In genomic region chr12:112349440-112349839, GRCh38 we compare ENCODE assay signal across 1 cellular context.
TF ChIP-seq lines count a peak whose summit lies in the region.

No MANE protein-coding gene starts in this region.

TF ChIP-seq in endothelial cell of umbilical vein, 7 proteins besides CTCF, POLR2A, EP300 and RAD21:
- TF ChIP-seq GATA2 (IDR thresholded peaks at IDR 0.05; ENCODE audit: insufficient read depth, insufficient read length, low read depth, low read length): no peak
- TF ChIP-seq JUN (IDR thresholded peaks at IDR 0.05; ENCODE audit: borderline replicate concordance, insufficient read depth, insufficient read length, low read depth): no peak
- no peak for TF ChIP-seq POLR2AphosphoS5 (IDR thresholded peaks at IDR 0.05; ENCODE audit: insufficient read depth, low read depth, low read length)
- TF ChIP-seq FOS (IDR thresholded peaks at IDR 0.05; ENCODE audit: borderline replicate concordance, insufficient read depth, low read length): no peak
- TF ChIP-seq MAX (IDR thresholded peaks at IDR 0.05; ENCODE audit: insufficient read depth, insufficient read length): no peak
- no peak for TF ChIP-seq MYC (IDR thresholded peaks at IDR 0.05; ENCODE audit: low read depth, low read length)
- no peak for TF ChIP-seq EZH2 (IDR thresholded peaks at IDR 0.05; ENCODE audit: borderline replicate concordance, low read depth, low read length, severe bottlenecking)
